Comparison of ENCODE assay signal across 22 cellular contexts in the genomic region with DNA sequence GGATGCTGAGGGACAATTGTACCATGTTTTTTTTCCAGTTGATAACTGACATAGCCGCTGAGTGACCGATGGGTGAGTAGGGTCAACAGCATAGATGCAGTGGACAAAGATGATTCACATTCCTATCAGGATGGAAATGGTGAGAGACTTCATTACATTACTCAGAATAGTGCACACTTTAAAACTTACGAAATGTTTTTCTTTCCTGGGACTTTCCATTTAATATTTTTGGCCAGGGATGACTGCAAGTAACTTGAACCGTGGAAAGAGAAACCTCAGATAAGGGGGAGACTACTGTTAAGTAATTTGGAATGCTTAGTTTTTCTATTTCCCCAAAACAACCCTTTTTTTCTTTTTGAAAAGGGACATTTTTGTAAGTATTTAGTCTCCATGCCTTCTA. TPM values are rescaled to one million over a fixed set of nuclear protein-coding genes. Genes with fewer than 3 reads are reported as not detected.
DNase-seq lines count a peak whose midpoint lies in the region; ATAC-seq, FAIRE-seq and TF ChIP-seq lines count a peak whose summit lies in the region.
"Had no signal": no experiment of that assay in that cellular context is flagged by ENCODE, and none has a peak within 500 bp of the region (broad histone marks: within the 10 kb centered on the region; RNA-seq: fewer than 3 reads in every experiment).

No MANE protein-coding gene starts in this region.

- no peak overlapping the region for H2AK5ac ChIP-seq in IMR-90 (ENCODE audit: low read depth, low read length)

- TF ChIP-seq POLR2A in IMR-90 (IDR thresholded peaks at IDR 0.05; ENCODE audit: low read depth, low read length): no peak

- no peak for TF ChIP-seq RAD21 in IMR-90 (IDR thresholded peaks at IDR 0.05; ENCODE audit: low read length)

- H3K9me3 ChIP-seq in IMR-90 (ENCODE audit: control insufficient read depth, insufficient read depth, low read length) (no peaks in the 10 kb centered on the region), neural progenitor cell (ENCODE audit: low read depth) (no peaks in the 10 kb centered on the region)
- H3K9me3 ChIP-seq: psoas muscle had no signal

- H3K14ac ChIP-seq in IMR-90 (replicated peaks; ENCODE audit: low read depth, low read length): no peak overlapping the region

- no peaks in the 10 kb centered on the region for H3K9me1 ChIP-seq in IMR-90 (ENCODE audit: insufficient read depth, low read length)

- H3K27ac Mint-ChIP-seq in neural progenitor cell: no peak overlapping the region
- H3K27ac Mint-ChIP-seq: activated naive CD4-positive, alpha-beta T cell treated with anti-CD3 and anti-CD28 coated beads, Interleukin-2, amount 50 U/mL, for 72 hours; T-helper 2 cell treated with Interferon-gamma antibody and Interleukin-4, amounts not matched to agents 5 μg/mL and 100 μg/mL, for 36 hours had no signal

- H4K20me1 ChIP-seq in IMR-90 (ENCODE audit: insufficient read depth, low read length) (no peaks in the 10 kb centered on the region), neural progenitor cell (ENCODE audit: low read depth) (no peaks in the 10 kb centered on the region)

- dilution Hi-C loops in IMR-90 (cut with HindIII; ENCODE audit: low sequenced_read_pairs, unreplicated experiment): no loop called here

- no peak overlapping the region for H4K8ac ChIP-seq in IMR-90 (ENCODE audit: low read depth in 2 of 2, low read length in 2 of 2)

- H2BK120ac ChIP-seq in IMR-90 (ENCODE audit: low read depth, low read length): no peak overlapping the region

- no peak for FAIRE-seq in bronchial epithelial cell (lab: Jason Lieb, UNC)

- H3K56ac ChIP-seq in IMR-90 (ENCODE audit: extremely low read depth, insufficient read depth, low read length): no peak overlapping the region

- H3K4me3 ChIP-seq in AG04449 (ENCODE audit: low read depth, low read length): no peak overlapping the region
- H3K4me3 ChIP-seq in IMR-90 (ENCODE audit: insufficient read depth, low read depth, low read length): no peak overlapping the region
- H3K4me3 ChIP-seq in bronchial epithelial cell (ENCODE audit: low read depth, low read length): no peak overlapping the region
- no peak overlapping the region for H3K4me3 ChIP-seq in neural progenitor cell
- H3K4me3 ChIP-seq: psoas muscle had no signal

- H3K9ac ChIP-seq in IMR-90 (ENCODE audit: low read depth, low read length) (no peak overlapping the region), neural progenitor cell (no peak overlapping the region)

- BruUV-seq in IMR-90 (replicated peaks; lab: Mats Ljungman, UMichigan): no TSS peak

- H2BK20ac ChIP-seq in IMR-90 (ENCODE audit: low read depth, low read length): no peak overlapping the region

- H3K4me2 ChIP-seq in IMR-90 (ENCODE audit: low read depth, low read length): peak overlapping the region; percentile 20; the same call in 1 of the 2 replicates
- no peak overlapping the region for H3K4me2 ChIP-seq in neural progenitor cell

- H2AFZ ChIP-seq in IMR-90 (replicated peaks; ENCODE audit: low read length, poor library complexity): no peak overlapping the region
- no peak overlapping the region for H2AFZ ChIP-seq in neural progenitor cell (replicated peaks)

- no peak overlapping the region for H2AK9ac ChIP-seq in IMR-90 (replicated peaks; ENCODE audit: low read depth, low read length, poor library complexity)

- WGBS in IMR-90 (ENCODE audit: extremely low coverage in 2 of 2, insufficient read length in 1 of 2), 2 experiments: no CpG with 5 or more reads among the region's 4 CpGs

- peaks cover 6% of the 10 kb centered on the region for H3K9me3 Mint-ChIP-seq in neural progenitor cell

- H4K91ac ChIP-seq in IMR-90 (ENCODE audit: insufficient read depth, low read depth, low read length): no peak overlapping the region

- H3K36me3 Mint-ChIP-seq in neural progenitor cell: no peaks in the 10 kb centered on the region

- peaks cover 19% of the 10 kb centered on the region for H3K4me1 Mint-ChIP-seq in neural progenitor cell

- peak overlapping the region; percentile 62 for H2BK5ac ChIP-seq in IMR-90 (ENCODE audit: low read depth, low read length, poor library complexity, severe bottlenecking)

- H3K27me3 Mint-ChIP-seq in neural progenitor cell (ENCODE audit: insufficient read depth, low read depth): peaks cover 6% of the 10 kb centered on the region

- CTCF ChIA-PET in AG04449 (lab: Yijun Ruan, JAX): no interaction called here
- CTCF ChIA-PET in IMR-90 (lab: Yijun Ruan, JAX): no interaction called here

- TF ChIP-seq CTCF in AG04449 (IDR thresholded peaks at IDR 0.05; ENCODE audit: insufficient read depth, low read length, missing control alignments) (no peak), IMR-90 (conservative IDR thresholded peaks at IDR 0.05; ENCODE audit: low read depth, low read length) (no peak), bronchial epithelial cell (IDR thresholded peaks at IDR 0.05; ENCODE audit: insufficient read depth, low read length, severe bottlenecking) (no peak), neural progenitor cell (IDR thresholded peaks at IDR 0.05) (no peak)

- H3K79me1 ChIP-seq in IMR-90 (ENCODE audit: low read depth in 1 of 2, low read length in 2 of 2): peaks cover 0 to 10% of the 10 kb centered on the region in 2 experiments; a peak in 1 of 4 replicates

- DNase-seq in AG04449 (ENCODE audit: low read depth, low spot score) (peak; percentile 54), IMR-90 (peak; percentile 86), bronchial epithelial cell (ENCODE audit: low read depth) (peak; percentile 92), kidney tubule cell (ENCODE audit: low spot score) (peak; percentile 63), DMS153 treated with DMSO at 0.1 percent for 48 hours (lab: John Stamatoyannopoulos, UW; ENCODE audit: unreplicated experiment) (no peak), neural progenitor cell (ENCODE audit: low spot score) (no peak), NCI-H1930 (lab: John Stamatoyannopoulos, UW) (no peak)
- DNase-seq: ACHN; activated CD4-positive, alpha-beta T cell treated with anti-CD3 and anti-CD28 coated beads for 1 hour; Calu3; hypothalamus; NCI-H1048; NCI-H2171; NK-92 treated with Interleukin-12 subunit alpha and Interleukin-12 subunit beta, amount 100 ng/mL, for 24 hours; psoas muscle; SHP77 treated with DMSO at 0.1 percent for 48 hours had no signal

- H3K4me1 ChIP-seq in IMR-90 (ENCODE audit: control insufficient read depth, insufficient read depth, low read length) (no peaks in the 10 kb centered on the region), neural progenitor cell (no peaks in the 10 kb centered on the region)

- intact Hi-C loops in IMR-90 (cut with micrococcal nuclease): no loop called here

- no peak overlapping the region for H3K18ac ChIP-seq in IMR-90 (ENCODE audit: low read depth, low read length)

- no peak overlapping the region for H3K27ac ChIP-seq in IMR-90 (ENCODE audit: insufficient read depth, low read length)
- no peak overlapping the region for H3K27ac ChIP-seq in neural progenitor cell
- H3K27ac ChIP-seq: epithelial cell of prostate, psoas muscle had no signal

- no peak overlapping the region for H4K5ac ChIP-seq in IMR-90 (ENCODE audit: low read depth, low read length)

- H3K23ac ChIP-seq in IMR-90 (ENCODE audit: low read depth, low read length): no peak overlapping the region

- in situ Hi-C loops in IMR-90 (cut with MboI; ENCODE audit: low sequenced_read_pairs): no loop called here

- no peaks in the 10 kb centered on the region for H3K27me3 ChIP-seq in IMR-90 (ENCODE audit: control insufficient read depth, insufficient read depth, low read length)
- no peaks in the 10 kb centered on the region for H3K27me3 ChIP-seq in bronchial epithelial cell (ENCODE audit: control insufficient read depth, insufficient read depth, low read length)
- H3K27me3 ChIP-seq in neural progenitor cell: no peaks in the 10 kb centered on the region

- H3K79me2 ChIP-seq in neural progenitor cell (ENCODE audit: low read depth): no peaks in the 10 kb centered on the region

- H2BK15ac ChIP-seq in IMR-90 (ENCODE audit: low read depth, low read length): no peak overlapping the region

- H3K4me3 Mint-ChIP-seq in neural progenitor cell: no peak overlapping the region
- H3K4me3 Mint-ChIP-seq: T-helper 2 cell treated with Interferon-gamma antibody and Interleukin-4, amounts not matched to agents 5 μg/mL and 100 μg/mL, for 36 hours had no signal

- no peaks in the 10 kb centered on the region for H3F3A ChIP-seq in neural progenitor cell (ENCODE audit: low read depth)

- H3K36me3 ChIP-seq in IMR-90 (ENCODE audit: control insufficient read depth, insufficient read depth, low read length) (no peaks in the 10 kb centered on the region), bronchial epithelial cell (ENCODE audit: control insufficient read depth, insufficient read depth, low read length) (no peaks in the 10 kb centered on the region), neural progenitor cell (no peaks in the 10 kb centered on the region)

- ATAC-seq in IMR-90 (ENCODE audit: low read depth): no peak
- ATAC-seq in HG02970 (IDR thresholded peaks at IDR 0.05; ENCODE audit: low FRiP score, unreplicated experiment): no peak
- ATAC-seq: activated naive CD4-positive, alpha-beta T cell treated with anti-CD3 and anti-CD28 coated beads, Interleukin-2, amount 50 U/mL, for 72 hours; left lobe of liver; psoas muscle had no signal

- no peak overlapping the region for H3K4ac ChIP-seq in IMR-90 (ENCODE audit: low read depth, low read length)

- POLR2A ChIA-PET in AG04449 (lab: Yijun Ruan, JAX): no interaction called here
- POLR2A ChIA-PET in IMR-90 (lab: Charles Lee; ENCODE audit: unreplicated experiment): no interaction called here

TF ChIP-seq in IMR-90, 13 proteins besides CTCF, POLR2A, EP300 and RAD21 (continues in another document):
- TF ChIP-seq USF2 (IDR thresholded peaks at IDR 0.05; ENCODE audit: low read depth, low read length) (no peak), CHD1 (IDR thresholded peaks at IDR 0.05; ENCODE audit: low read depth, low read length) (no peak), MXI1 (IDR thresholded peaks at IDR 0.05; ENCODE audit: borderline replicate concordance, low read depth, low read length) (no peak)

RNA-seq across cellular contexts. Expression of gene TUSC1, which starts 3.0 kb away (rescaled TPM):
- total RNA-seq in IMR-90 (2012; rRNA removed): 2.0 and 3.1 TPM in 2 replicates
- 4.4 and 5.8 TPM in 2 replicates for polyA plus RNA-seq in IMR-90 (2012; rRNA removed)
- polyA plus RNA-seq in IMR-90 (2012; cell fraction: cytosol; rRNA removed): 5.6 and 7.9 TPM in 2 replicates
- 2.4 and 4.3 TPM in 2 replicates for polyA plus RNA-seq in IMR-90 (2012; cell fraction: nucleus; rRNA removed; ENCODE audit: low replicate concordance)
- total RNA-seq in bronchial epithelial cell: 10.9 and 20.5 TPM in 2 replicates
- 2.1 and 3.2 TPM in 2 replicates for total RNA-seq in neural progenitor cell (ENCODE audit: low replicate concordance)
- total RNA-seq: chondrocyte had no signal

Comparison
In these comparisons a context has a peak if more than half of its experiments do, and no peak if none do; other contexts are left out.
1. DNase-seq: peak in AG04449 (single experiment), IMR-90 (single experiment), bronchial epithelial cell (single experiment) and kidney tubule cell (single experiment); none in DMS153 treated with DMSO at 0.1 percent for 48 hours (single experiment), neural progenitor cell (single experiment) and NCI-H1930 (0 of 2).